9 cellular contexts compared by ENCODE assay signal in genomic region chr2:191302459-191303155, GRCh38. TPM values are rescaled to one million over a fixed set of nuclear protein-coding genes. Genes with fewer than 3 reads are reported as not detected.
DNase-seq lines count a peak whose midpoint lies in the region; ATAC-seq, FAIRE-seq and TF ChIP-seq lines count a peak whose summit lies in the region.
"Had no signal": no experiment of that assay in that cellular context is flagged by ENCODE, and none has a peak within 500 bp of the region (broad histone marks: within the 10 kb centered on the region; RNA-seq: fewer than 3 reads in every experiment).

No MANE protein-coding gene starts in this region.

- peaks cover 33% of the 10 kb centered on the region for H3K4me1 Mint-ChIP-seq in endodermal cell

- no peak for FAIRE-seq in GM12892 (lab: Jason Lieb, UNC)

- H3K36me3 Mint-ChIP-seq in endodermal cell (ENCODE audit: low read depth), result peaks cover 17% of the 10 kb centered on the region

- no peaks in the 10 kb centered on the region for H3K9me3 Mint-ChIP-seq in endodermal cell
- H3K9me3 Mint-ChIP-seq: IgD-negative memory B cell had no signal

- no peak overlapping the region for H3K4me3 Mint-ChIP-seq in endodermal cell
- H3K4me3 Mint-ChIP-seq: IgD-negative memory B cell had no signal

- no peaks in the 10 kb centered on the region for H3K9me3 ChIP-seq in endodermal cell (ENCODE audit: control insufficient read depth, low read length)

- no peaks in the 10 kb centered on the region for H3K27me3 ChIP-seq in endodermal cell (ENCODE audit: control insufficient read depth, insufficient read depth, low read length, poor library complexity, severe bottlenecking)

- no peak overlapping the region for H3K9ac ChIP-seq in endodermal cell (ENCODE audit: extremely low read depth, low read length, poor library complexity, severe bottlenecking)

- H3K27ac ChIP-seq in endodermal cell (ENCODE audit: low read depth, low read length), result no peak overlapping the region

- peak; percentile 83 for ATAC-seq in GM18519 (IDR thresholded peaks at IDR 0.05; ENCODE audit: low FRiP score, unreplicated experiment)

- WGBS in endodermal cell (ENCODE audit: insufficient coverage in 1 of 2, insufficient read length in 1 of 2), 2 experiments, result 83 to 100% methylated on average over 1 to 3 of the region's 3 CpGs

- DNase-seq in COLO668 (lab: John Stamatoyannopoulos, UW; ENCODE audit: unreplicated experiment) (peak; percentile 7), HT1080 (ENCODE audit: low read depth) (peak; percentile 30), endodermal cell (peak; percentile 69), NCI-H345 (lab: John Stamatoyannopoulos, UW) (no peak), GM12892 (ENCODE audit: insufficient read length) (no peak), CD1c-positive myeloid dendritic cell (ENCODE audit: extremely low spot score) (no peak)
- no peak for DNase-seq in NK-92 treated with Interleukin-12 subunit alpha and Interleukin-12 subunit beta, amount 100 ng/mL, for 24 hours (lab: John Stamatoyannopoulos, UW)

- H3K27ac Mint-ChIP-seq in endodermal cell, result no peak overlapping the region
- H3K27ac Mint-ChIP-seq: IgD-negative memory B cell had no signal

- peaks cover 17% of the 10 kb centered on the region for H3K4me1 ChIP-seq in endodermal cell (ENCODE audit: control insufficient read depth, insufficient read depth, low read length)

- H3K4me3 ChIP-seq in endodermal cell (ENCODE audit: low read length), result peak overlapping the region; percentile 67

- H3K27me3 Mint-ChIP-seq in endodermal cell (ENCODE audit: insufficient read depth), result no peaks in the 10 kb centered on the region

- TF ChIP-seq POLR2A in GM12892 (IDR thresholded peaks at IDR 0.05; ENCODE audit: low read depth, low read length), result no peak

- H3K36me3 ChIP-seq in endodermal cell (ENCODE audit: control insufficient read depth, insufficient read depth, low read length), result peaks cover 45% of the 10 kb centered on the region

- peak; percentile 84 for TF ChIP-seq CTCF in endodermal cell (conservative IDR thresholded peaks at IDR 0.05)

RNA-seq across cellular contexts. Expression of gene MYO1B, which starts 57.4 kb away (rescaled TPM):
- total RNA-seq in HT1080 (2014; rRNA removed; shearing (Covaris generic)), result 93.6 and 95.2 TPM in 2 replicates
- polyA plus RNA-seq in HT1080 (2015; cell fraction: cytosol; rRNA removed), result 45.5 and 58.6 TPM in 2 replicates
- polyA plus RNA-seq in HT1080 (2015; cell fraction: nucleus; rRNA removed), result 114 and 128 TPM in 2 replicates
- 100 to 1,000 TPM; 145 to 154 TPM for total RNA-seq in endodermal cell
- 55.7 TPM for polyA plus RNA-seq in endodermal cell (2013, experiment 1 of 2)
- polyA plus RNA-seq in endodermal cell (2013, experiment 2 of 2), result 56.3 TPM
- 1.3 TPM for polyA plus RNA-seq in GM12892 (2012; ENCODE audit: missing spikeins)

Comparison
In these comparisons a context has a peak if more than half of its experiments do, and no peak if none do; other contexts are left out.
1. DNase-seq: peak in COLO668 (single experiment), HT1080 (single experiment) and endodermal cell (single experiment); none in NK-92 treated with Interleukin-12 subunit alpha and Interleukin-12 subunit beta, amount 100 ng/mL, for 24 hours (single experiment), NCI-H345 (single experiment), GM12892 (single experiment) and CD1c-positive myeloid dendritic cell (single experiment).